In the genomic region with DNA sequence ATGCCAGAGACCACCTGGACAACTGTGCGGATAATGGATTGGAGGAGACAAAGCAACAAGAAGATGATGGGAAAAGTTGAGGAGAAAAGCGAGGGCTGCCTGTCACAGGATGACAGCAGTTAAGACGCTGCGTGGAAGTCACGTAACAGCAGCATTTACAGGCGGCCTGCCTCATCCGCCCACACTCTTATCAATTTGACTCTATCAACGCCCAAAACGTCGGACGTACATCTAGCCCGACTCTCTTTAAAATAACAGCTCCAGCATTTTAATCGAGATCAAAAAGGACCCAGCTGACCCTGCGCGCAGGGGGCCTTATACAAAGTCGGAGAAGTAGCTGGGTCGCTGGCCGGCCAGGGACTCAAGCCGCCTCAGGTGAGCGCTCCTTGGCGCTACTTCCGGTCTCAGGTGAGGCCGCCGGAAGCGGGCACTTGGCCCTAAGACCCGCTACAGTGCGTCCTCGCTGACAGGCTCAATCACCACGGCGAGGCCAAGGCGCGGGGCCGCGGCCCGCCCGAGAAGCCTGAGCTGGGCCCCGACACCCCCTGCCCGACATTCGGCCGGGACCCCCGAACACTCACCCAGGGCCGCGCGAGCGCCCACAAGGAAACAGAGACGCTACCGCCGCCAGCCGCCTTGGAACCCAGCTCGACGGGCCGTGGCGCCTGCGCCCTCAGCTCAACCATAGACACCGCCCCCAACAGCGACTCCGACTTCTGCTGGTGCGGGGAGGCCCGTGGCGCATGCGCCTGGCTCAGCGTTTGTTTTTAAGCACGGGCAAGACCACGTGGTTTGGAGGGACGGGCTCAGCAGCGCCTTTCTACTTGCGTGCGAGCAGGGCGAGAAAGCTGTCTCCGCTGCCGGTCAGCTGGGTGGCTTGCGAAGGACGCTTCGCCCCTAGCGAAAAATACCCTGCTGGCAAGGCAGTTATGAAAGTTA, we compare ENCODE assay signal across 8 cellular contexts. TPM values are rescaled to one million over a fixed set of nuclear protein-coding genes. Genes with fewer than 3 reads are reported as not detected.
DNase-seq lines count a peak whose midpoint lies in the region; ATAC-seq and TF ChIP-seq lines count a peak whose summit lies in the region.

A gene (minus strand): TSS at position 741 of the 939 bp plus-strand sequence.

- no peaks in the 10 kb centered on the region for H3K27me3 ChIP-seq in BJ (ENCODE audit: control insufficient read depth, insufficient read depth, low read length)

- peak; percentile 91 for DNase-seq in BJ (ENCODE audit: low read depth)
- DNase-seq in GM19240 (ENCODE audit: insufficient read length, low spot score), result peak; percentile 97
- DNase-seq in NCI-H524 (lab: John Stamatoyannopoulos, UW), result peak; percentile 70 to 85
- DNase-seq in activated CD4-positive, alpha-beta T cell treated with anti-CD3 and anti-CD28 coated beads for 4 hours, result peak; percentile 95 to 96
- peak; percentile 98 for DNase-seq in kidney tubule cell (ENCODE audit: low spot score)
- peak; percentile 90 to 91 for DNase-seq in stimulated activated CD4-positive, alpha-beta T cell treated with anti-CD3 and anti-CD28 coated beads, Interleukin-1b, Interleukin-23, amount 100 ng/mL, for 1 hour (ENCODE audit: low read depth in 2 of 2)

- POLR2A ChIA-PET in BJ (lab: Charles Lee), result interaction anchor here (0.5 to 1.2 kb wide), 4 partner anchors 9 to 41 kb away, joined by 3 to 14 read pairs (median 4); no protein-coding TSS in a partner anchor

- peak within 1 kb of the TSS; percentile 70 for H3K27ac ChIP-seq in cingulate gyrus (ENCODE audit: low read depth, low read length)

- peak within 1 kb of the TSS; percentile 84 for H3K4me3 ChIP-seq in BJ (ENCODE audit: low read depth, low read length)

- peak; percentile 71 for ATAC-seq in HG03457 (IDR thresholded peaks at IDR 0.05; ENCODE audit: unreplicated experiment)

- CTCF ChIA-PET in BJ (lab: Yijun Ruan, JAX), result interaction anchor here (0.8 to 2.0 kb wide), 9 partner anchors 9 to 883 kb away, joined by 3 to 7 read pairs (median 3); no protein-coding TSS in a partner anchor

- no peak for TF ChIP-seq CTCF in BJ (IDR thresholded peaks at IDR 0.05; ENCODE audit: insufficient read depth, low read depth, low read length)

- no peaks in the 10 kb centered on the region for H3K36me3 ChIP-seq in BJ (ENCODE audit: control insufficient read depth, insufficient read depth, low read length)

RNA-seq across cellular contexts. Expression of the gene that starts here (rescaled TPM):
- polyA plus RNA-seq in BJ (2011; rRNA removed), result 22.1 and 26.1 TPM in 2 replicates
- 51.6 and 56.0 TPM in 2 replicates for polyA minus RNA-seq in BJ (2011; rRNA and poly(A)+ RNA removed)

Comparison
In these comparisons a context has a peak if more than half of its experiments do, and no peak if none do; other contexts are left out.
1. Peak in every context shown above with its lines: DNase-seq, ATAC-seq, H3K4me3 ChIP-seq and H3K27ac ChIP-seq.